In the genomic region with DNA sequence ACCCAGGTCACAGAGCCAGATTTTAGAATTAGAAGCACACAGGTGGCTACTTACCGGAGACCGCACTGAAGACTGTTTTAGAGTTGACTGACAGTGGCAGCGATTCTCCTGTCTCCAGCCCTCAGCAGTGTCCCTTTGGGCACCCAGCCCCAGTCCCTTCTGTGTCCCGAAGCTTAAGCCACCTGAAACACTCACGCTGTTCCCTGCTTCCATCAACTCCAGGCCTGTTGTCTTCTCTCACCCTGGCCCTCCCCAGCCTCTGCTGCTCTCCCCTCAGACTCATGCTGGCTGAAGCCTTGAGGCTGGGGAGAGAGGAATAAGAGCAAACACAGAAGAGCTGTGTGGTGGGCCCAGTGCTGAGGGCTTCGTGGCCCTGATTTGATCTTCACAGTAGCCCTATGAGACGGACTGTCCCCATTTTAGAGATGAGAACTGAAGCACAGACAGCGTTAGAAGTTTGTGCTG, we compare ENCODE assay signal across 15 cellular contexts. TPM values are rescaled to one million over a fixed set of nuclear protein-coding genes. Genes with fewer than 3 reads are reported as not detected.
A peak's percentile ranks its signal among the peaks of the same experiment; 100 is the strongest.
DNase-seq lines count a peak whose midpoint lies in the region; ATAC-seq and TF ChIP-seq lines count a peak whose summit lies in the region.
"Had no signal": no experiment of that assay in that cellular context is flagged by ENCODE, and none has a peak within 500 bp of the region (broad histone marks: within the 10 kb centered on the region; RNA-seq: fewer than 3 reads in every experiment).

No MANE protein-coding gene starts in this region.

- no peak for ATAC-seq in CD4-positive, CD25-positive, alpha-beta regulatory T cell (ENCODE audit: low read depth in 2 of 2)
- no peak for ATAC-seq in T-helper 17 cell
- no peak for ATAC-seq in activated T-helper 17 cell treated with anti-CD3 and anti-CD28 coated beads, Interleukin-2, amount 50 U/mL, for 72 hours (replicated peaks)

- H3K36me3 Mint-ChIP-seq in CD4-positive, CD25-positive, alpha-beta regulatory T cell: peaks cover 7% of the 10 kb centered on the region
- H3K36me3 Mint-ChIP-seq in T-helper 17 cell (ENCODE audit: low read depth): peaks cover 4% of the 10 kb centered on the region
- H3K36me3 Mint-ChIP-seq in neural progenitor cell: peaks cover 2% of the 10 kb centered on the region
- peaks cover 78% of the 10 kb centered on the region for H3K36me3 Mint-ChIP-seq in activated T-helper 17 cell treated with anti-CD3 and anti-CD28 coated beads, Interleukin-2, amount 50 U/mL, for 72 hours (ENCODE audit: low read depth)
- H3K36me3 Mint-ChIP-seq in MCF 10A (ENCODE audit: insufficient read depth, unreplicated experiment): no peaks in the 10 kb centered on the region

- CTCF ChIA-PET in MCF 10A (lab: Yijun Ruan, JAX): interaction anchor here (0.6 to 7.8 kb wide), 21 partner anchors 8 to 314 kb away, joined by 3 to 87 read pairs (median 7); a partner anchor contains a TSS

- H3K27me3 ChIP-seq in CD4-positive, CD25-positive, alpha-beta regulatory T cell (ENCODE audit: control insufficient read depth, insufficient read depth, low read length): no peaks in the 10 kb centered on the region
- H3K27me3 ChIP-seq in neural progenitor cell: no peaks in the 10 kb centered on the region
- no peaks in the 10 kb centered on the region for H3K27me3 ChIP-seq in prostate gland (replicated peaks; ENCODE audit: insufficient read depth)

- peak overlapping the region in 2 of 3 donors; percentile 46 to 75 for H3K27ac Mint-ChIP-seq in CD4-positive, CD25-positive, alpha-beta regulatory T cell
- peak overlapping the region; percentile 81 for H3K27ac Mint-ChIP-seq in T-helper 17 cell
- peak overlapping the region; percentile 42 for H3K27ac Mint-ChIP-seq in neural progenitor cell
- no peak overlapping the region for H3K27ac Mint-ChIP-seq in activated T-helper 17 cell treated with anti-CD3 and anti-CD28 coated beads, Interleukin-2, amount 50 U/mL, for 72 hours
- no peak overlapping the region for H3K27ac Mint-ChIP-seq in MCF 10A (ENCODE audit: low read depth, unreplicated experiment)
- H3K27ac Mint-ChIP-seq: CD8-positive, alpha-beta T cell; HFFc6 had no signal

- peaks cover 22% of the 10 kb centered on the region for H3K36me3 ChIP-seq in CD4-positive, CD25-positive, alpha-beta regulatory T cell (ENCODE audit: control insufficient read depth, insufficient read depth, low read length)
- H3K36me3 ChIP-seq in neural progenitor cell (no peaks in the 10 kb centered on the region), prostate gland (no peaks in the 10 kb centered on the region)

- no TSS peak for BruUV-seq in MCF 10A (replicated peaks; lab: Mats Ljungman, UMichigan)

- H2AFZ ChIP-seq in neural progenitor cell (replicated peaks): no peak overlapping the region

- 93% methylated on average over 8 of the region's 8 CpGs for WGBS in prostate gland

- intact Hi-C loops in prostate gland (cut with DNase I) (no loop called here), MCF 10A (cut with micrococcal nuclease) (no loop called here)

- H3K9me3 Mint-ChIP-seq in CD4-positive, CD25-positive, alpha-beta regulatory T cell: no peaks in the 10 kb centered on the region
- H3K9me3 Mint-ChIP-seq in neural progenitor cell (peaks cover 2% of the 10 kb centered on the region), MCF 10A (ENCODE audit: unreplicated experiment) (no peaks in the 10 kb centered on the region)
- no peaks in the 10 kb centered on the region for H3K9me3 Mint-ChIP-seq in activated T-helper 17 cell treated with anti-CD3 and anti-CD28 coated beads, Interleukin-2, amount 50 U/mL, for 72 hours
- H3K9me3 Mint-ChIP-seq: CD8-positive, alpha-beta T cell; HFFc6 had no signal

- H4K20me1 ChIP-seq in neural progenitor cell (ENCODE audit: low read depth): no peaks in the 10 kb centered on the region

- H3K4me1 ChIP-seq in CD4-positive, CD25-positive, alpha-beta regulatory T cell (ENCODE audit: control insufficient read depth, insufficient read depth, low read length, poor library complexity, severe bottlenecking): peaks cover 16% of the 10 kb centered on the region
- H3K4me1 ChIP-seq in neural progenitor cell (no peaks in the 10 kb centered on the region), prostate gland (replicated peaks) (no peaks in the 10 kb centered on the region)
- H3K4me1 ChIP-seq: HAP-1 had no signal

- DNase-seq in CD4-positive, CD25-positive, alpha-beta regulatory T cell: no peak
- DNase-seq in HuH-7.5 (ENCODE audit: low spot score) (peak; percentile 3), T-helper 17 cell (no peak), neural progenitor cell (ENCODE audit: low spot score) (no peak), prostate gland (ENCODE audit: low spot score) (no peak), MCF 10A (ENCODE audit: unreplicated experiment) (no peak)
- DNase-seq in stimulated activated naive CD4-positive, alpha-beta T cell (lab: John Stamatoyannopoulos, UW): no peak
- DNase-seq: DMS153, GOT3 had no signal

- POLR2A ChIA-PET in MCF 10A (lab: Yijun Ruan, JAX): interaction anchor here (0.6 kb wide), 1 partner anchor 127 kb away, joined by 3 read pairs; no protein-coding TSS in a partner anchor

- no peak for TF ChIP-seq POLR2A in prostate gland (IDR thresholded peaks at IDR 0.05)

- H3K27me3 Mint-ChIP-seq in CD4-positive, CD25-positive, alpha-beta regulatory T cell: no peaks in the 10 kb centered on the region
- H3K27me3 Mint-ChIP-seq in T-helper 17 cell (no peaks in the 10 kb centered on the region), neural progenitor cell (ENCODE audit: insufficient read depth, low read depth) (peaks cover 2% of the 10 kb centered on the region), MCF 10A (ENCODE audit: insufficient read depth, unreplicated experiment) (no peaks in the 10 kb centered on the region)
- H3K27me3 Mint-ChIP-seq in activated T-helper 17 cell treated with anti-CD3 and anti-CD28 coated beads, Interleukin-2, amount 50 U/mL, for 72 hours: no peaks in the 10 kb centered on the region

- H3K27ac ChIP-seq in CD4-positive, CD25-positive, alpha-beta regulatory T cell (ENCODE audit: insufficient read depth, low read length, poor library complexity, severe bottlenecking): no peak overlapping the region
- no peak overlapping the region for H3K27ac ChIP-seq in neural progenitor cell
- no peak overlapping the region for H3K27ac ChIP-seq in prostate gland

- no peak overlapping the region for H3K9ac ChIP-seq in neural progenitor cell

- peaks cover 5 to 28% (median 15%) of the 10 kb centered on the region in 4 donors for H3K4me1 Mint-ChIP-seq in CD4-positive, CD25-positive, alpha-beta regulatory T cell
- H3K4me1 Mint-ChIP-seq in T-helper 17 cell: peaks cover 10% of the 10 kb centered on the region
- H3K4me1 Mint-ChIP-seq in neural progenitor cell: peaks cover 22% of the 10 kb centered on the region
- H3K4me1 Mint-ChIP-seq in activated T-helper 17 cell treated with anti-CD3 and anti-CD28 coated beads, Interleukin-2, amount 50 U/mL, for 72 hours: peaks cover 5% of the 10 kb centered on the region
- no peaks in the 10 kb centered on the region for H3K4me1 Mint-ChIP-seq in MCF 10A (ENCODE audit: insufficient read depth, unreplicated experiment)

- H3K79me2 ChIP-seq in neural progenitor cell (ENCODE audit: low read depth): no peaks in the 10 kb centered on the region

- no peak overlapping the region for H3K4me3 ChIP-seq in CD4-positive, CD25-positive, alpha-beta regulatory T cell (ENCODE audit: low read depth, low read length)
- H3K4me3 ChIP-seq in neural progenitor cell (no peak overlapping the region), prostate gland (no peak overlapping the region)
- H3K4me3 ChIP-seq: HAP-1 had no signal

- H3K9me3 ChIP-seq in CD4-positive, CD25-positive, alpha-beta regulatory T cell (ENCODE audit: control insufficient read depth in 2 of 2, low read length in 2 of 2): no peaks in the 10 kb centered on the region
- no peaks in the 10 kb centered on the region for H3K9me3 ChIP-seq in T-helper 17 cell (ENCODE audit: control insufficient read depth, low read length, poor library complexity, severe bottlenecking)
- no peaks in the 10 kb centered on the region for H3K9me3 ChIP-seq in neural progenitor cell (ENCODE audit: low read depth)
- H3K9me3 ChIP-seq in prostate gland: no peaks in the 10 kb centered on the region
- H3K9me3 ChIP-seq: Caco-2, HAP-1 had no signal

- peaks cover 3% of the 10 kb centered on the region for H3F3A ChIP-seq in neural progenitor cell (ENCODE audit: low read depth)

- no peak for TF ChIP-seq CTCF in neural progenitor cell (IDR thresholded peaks at IDR 0.05)
- TF ChIP-seq CTCF in prostate gland (IDR thresholded peaks at IDR 0.05): no peak
- no peak for TF ChIP-seq CTCF in MCF 10A (IDR thresholded peaks at IDR 0.05; ENCODE audit: unreplicated experiment)

- no peak overlapping the region for H3K4me2 ChIP-seq in neural progenitor cell

- H3K4me3 Mint-ChIP-seq in CD4-positive, CD25-positive, alpha-beta regulatory T cell: no peak overlapping the region
- H3K4me3 Mint-ChIP-seq in T-helper 17 cell (no peak overlapping the region), neural progenitor cell (no peak overlapping the region), MCF 10A (ENCODE audit: unreplicated experiment) (no peak overlapping the region)
- no peak overlapping the region for H3K4me3 Mint-ChIP-seq in activated T-helper 17 cell treated with anti-CD3 and anti-CD28 coated beads, Interleukin-2, amount 50 U/mL, for 72 hours
- H3K4me3 Mint-ChIP-seq: CD8-positive, alpha-beta T cell; HFFc6 had no signal

RNA-seq across cellular contexts. Expression of a gene that starts 10.6 kb away (rescaled TPM):
- 47.4 TPM for total RNA-seq in CD4-positive, CD25-positive, alpha-beta regulatory T cell
- under 1 TPM in 1 of 4 donors, not detected in 3; 0.47 TPM for polyA plus RNA-seq in CD4-positive, CD25-positive, alpha-beta regulatory T cell
- total RNA-seq in T-helper 17 cell (10 to 100 TPM; 33.1 to 43.1 TPM), neural progenitor cell (ENCODE audit: low replicate concordance) (1.5 TPM in 1 of 2 replicates, not detected in the other), prostate gland (10 to 100 TPM in 1 of 2 donors, 1 to 10 TPM in 1; 2.5 to 19.5 TPM), MCF 10A (2022) (1.2 and 2.9 TPM in 2 replicates)
- 10 to 100 TPM in 1 of 2 donors, 1 to 10 TPM in 1; 7.6 to 12.9 TPM for total RNA-seq in activated T-helper 17 cell treated with anti-CD3 and anti-CD28 coated beads, Interleukin-2, amount 50 U/mL, for 72 hours

RNA-seq across cellular contexts. Expression of a gene that starts 22.8 kb away (rescaled TPM):
- total RNA-seq in CD4-positive, CD25-positive, alpha-beta regulatory T cell: 350 TPM
- polyA plus RNA-seq in CD4-positive, CD25-positive, alpha-beta regulatory T cell: 100 to 1,000 TPM; 115 to 136 (median 126) TPM
- total RNA-seq in T-helper 17 cell (100 to 1,000 TPM; 284 to 305 TPM), neural progenitor cell (ENCODE audit: low replicate concordance) (4.5 and 55.9 TPM in 2 replicates), prostate gland (100 to 1,000 TPM in 1 of 2 donors, 10 to 100 TPM in 1; 66.8 to 202 TPM), MCF 10A (2022) (21.4 and 22.3 TPM in 2 replicates)
- total RNA-seq in activated T-helper 17 cell treated with anti-CD3 and anti-CD28 coated beads, Interleukin-2, amount 50 U/mL, for 72 hours: 10 to 100 TPM; 81.1 to 96.4 TPM

RNA-seq across cellular contexts. Expression of a gene that starts 23.0 kb away (rescaled TPM):
- total RNA-seq in CD4-positive, CD25-positive, alpha-beta regulatory T cell: not detected
- polyA plus RNA-seq in CD4-positive, CD25-positive, alpha-beta regulatory T cell: under 1 TPM in 3 of 4 donors, not detected in 1; 0.21 to 0.26 (median 0.22) TPM
- total RNA-seq in T-helper 17 cell (under 1 TPM; 0.31 to 0.70 TPM), neural progenitor cell (ENCODE audit: low replicate concordance) (1.2 and 2.5 TPM in 2 replicates), prostate gland (1 to 10 TPM; 2.3 to 9.7 TPM), MCF 10A (2022) (0.37 and 1.1 TPM in 2 replicates)
- total RNA-seq in activated T-helper 17 cell treated with anti-CD3 and anti-CD28 coated beads, Interleukin-2, amount 50 U/mL, for 72 hours: 1 to 10 TPM; 1.5 to 5.6 TPM
- total RNA-seq: A172 had no signal

RNA-seq across cellular contexts. Expression of a gene that starts 24.1 kb away (rescaled TPM):
- total RNA-seq in CD4-positive, CD25-positive, alpha-beta regulatory T cell: 40.8 TPM
- 10 to 100 TPM; 11.7 to 21.6 (median 16.0) TPM for polyA plus RNA-seq in CD4-positive, CD25-positive, alpha-beta regulatory T cell
- total RNA-seq in T-helper 17 cell: 10 to 100 TPM; 33.1 to 45.9 TPM
- 1.2 and 5.6 TPM in 2 replicates for total RNA-seq in neural progenitor cell (ENCODE audit: low replicate concordance)
- 10 to 100 TPM; 48.3 to 50.7 TPM for total RNA-seq in activated T-helper 17 cell treated with anti-CD3 and anti-CD28 coated beads, Interleukin-2, amount 50 U/mL, for 72 hours
- 10 to 100 TPM; 33.0 to 94.9 TPM for total RNA-seq in prostate gland
- 8.4 and 11.9 TPM in 2 replicates for total RNA-seq in MCF 10A (2022)

RNA-seq across cellular contexts. Expression of a gene that starts 39.0 kb away (rescaled TPM):
- total RNA-seq in CD4-positive, CD25-positive, alpha-beta regulatory T cell: 2.8 TPM
- polyA plus RNA-seq in CD4-positive, CD25-positive, alpha-beta regulatory T cell: 1 to 10 TPM in 1 of 4 donors, under 1 TPM in 2, not detected in 1; 0.23 to 1.5 (median 0.89) TPM
- total RNA-seq in T-helper 17 cell (10 to 100 TPM; 12.6 to 14.7 TPM), neural progenitor cell (ENCODE audit: low replicate concordance) (6.6 and 8.5 TPM in 2 replicates), prostate gland (10 to 100 TPM; 11.8 to 49.5 TPM), MCF 10A (2022) (2.0 and 3.6 TPM in 2 replicates)
- 10 to 100 TPM; 10.7 to 22.2 TPM for total RNA-seq in activated T-helper 17 cell treated with anti-CD3 and anti-CD28 coated beads, Interleukin-2, amount 50 U/mL, for 72 hours

Comparison
In these comparisons a context has a peak if more than half of its experiments do, and no peak if none do; other contexts are left out.
1. H3K27ac Mint-ChIP-seq: peak in CD4-positive, CD25-positive, alpha-beta regulatory T cell (2 of 3), T-helper 17 cell (single experiment) and neural progenitor cell (single experiment); none in activated T-helper 17 cell treated with anti-CD3 and anti-CD28 coated beads, Interleukin-2, amount 50 U/mL, for 72 hours (single experiment) and MCF 10A (single experiment).